Comparison of ENCODE assay signal across 30 cellular contexts in the genomic region with DNA sequence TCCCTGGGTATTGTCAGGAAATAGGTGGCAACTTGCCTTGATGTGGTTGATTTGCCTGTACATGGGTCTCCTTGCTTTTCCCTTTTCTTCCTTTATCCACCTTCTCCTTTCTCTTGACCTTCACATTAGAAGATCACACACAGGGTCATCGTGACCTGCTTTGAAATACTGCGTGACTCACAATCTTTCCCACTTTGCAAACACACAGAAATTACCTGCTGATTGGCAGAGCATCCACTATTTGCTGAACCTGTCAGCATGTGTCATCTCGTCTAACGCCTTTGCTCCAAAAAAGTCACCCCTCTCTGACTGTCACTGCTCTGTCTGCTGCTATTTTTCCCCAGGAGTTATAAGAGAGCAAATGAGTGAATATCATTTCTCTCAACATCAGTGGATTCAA.
"Had no signal": no experiment of that assay in that cellular context is flagged by ENCODE, and none has a peak within 500 bp of the region (broad histone marks: within the 10 kb centered on the region; RNA-seq: fewer than 3 reads in every experiment).

No MANE protein-coding gene starts in this region.

- H3K27ac Mint-ChIP-seq: activated naive CD4-positive, alpha-beta T cell treated with anti-CD3 and anti-CD28 coated beads, Interleukin-2, amount 10 ng/mL, durations not matched to agents 7 days and 5 days; activated naive CD8-positive, alpha-beta T cell treated with anti-CD3 and anti-CD28 coated beads, Interleukin-2, amount 10 ng/mL, durations not matched to agents 7 days and 5 days; activated T-helper 1 cell treated with anti-CD3 and anti-CD28 coated beads, Interleukin-12 subunit alpha, Interleukin-12 subunit beta, Interleukin-2, Interleukin-4 antibody, amounts not matched to agents 30 ng/mL and 10 ng/mL and 1 ng/mL, durations not matched to agents 14 hours and 24 hours and 36 hours; naive thymus-derived CD4-positive, alpha-beta T cell; stimulated activated naive B cell treated with anti-CD40 and anti-IgM and Interleukin-4, amounts not matched to agents 10 μg/mL and 1 μg/mL and 100 μg/mL, for 72 hours had no signal

- H3K27ac ChIP-seq: ascending aorta, brain microvascular endothelial cell, coronary artery, gastrocnemius medialis, pancreas, prostate gland, stomach, thyroid gland, upper lobe of right lung, VCaP had no signal

- H3K4me3 Mint-ChIP-seq: activated naive CD4-positive, alpha-beta T cell treated with anti-CD3 and anti-CD28 coated beads, Interleukin-2, amount 10 ng/mL, durations not matched to agents 7 days and 5 days; activated naive CD8-positive, alpha-beta T cell treated with anti-CD3 and anti-CD28 coated beads, Interleukin-2, amount 10 ng/mL, durations not matched to agents 7 days and 5 days; activated T-helper 1 cell treated with anti-CD3 and anti-CD28 coated beads, Interleukin-12 subunit alpha, Interleukin-12 subunit beta, Interleukin-2, Interleukin-4 antibody, amounts not matched to agents 30 ng/mL and 10 ng/mL and 1 ng/mL, durations not matched to agents 14 hours and 24 hours and 36 hours; naive thymus-derived CD4-positive, alpha-beta T cell; neural crest cell; stimulated activated naive B cell treated with anti-CD40 and anti-IgM and Interleukin-4, amounts not matched to agents 10 μg/mL and 1 μg/mL and 100 μg/mL, for 72 hours had no signal

- H3K4me1 ChIP-seq: ascending aorta, gastrocnemius medialis, pancreas, prostate gland, stomach, thyroid gland, upper lobe of right lung had no signal

- H3K9me3 Mint-ChIP-seq: activated naive CD4-positive, alpha-beta T cell treated with anti-CD3 and anti-CD28 coated beads, Interleukin-2, amount 10 ng/mL, durations not matched to agents 7 days and 5 days; activated naive CD8-positive, alpha-beta T cell treated with anti-CD3 and anti-CD28 coated beads, Interleukin-2, amount 10 ng/mL, durations not matched to agents 7 days and 5 days; activated T-helper 1 cell treated with anti-CD3 and anti-CD28 coated beads, Interleukin-12 subunit alpha, Interleukin-12 subunit beta, Interleukin-2, Interleukin-4 antibody, amounts not matched to agents 30 ng/mL and 10 ng/mL and 1 ng/mL, durations not matched to agents 14 hours and 24 hours and 36 hours; naive thymus-derived CD4-positive, alpha-beta T cell; neural crest cell; stimulated activated naive B cell treated with anti-CD40 and anti-IgM and Interleukin-4, amounts not matched to agents 10 μg/mL and 1 μg/mL and 100 μg/mL, for 72 hours had no signal

- DNase-seq: activated CD4-positive, alpha-beta T cell treated with anti-CD3 and anti-CD28 coated beads for 4 hours; activated CD4-positive, alpha-beta T cell treated with anti-CD3 and anti-CD28 coated beads, Interleukin-2, amount 50 U/mL, for 4 hours; activated CD8-positive, alpha-beta memory T cell treated with anti-CD3 and anti-CD28 coated beads for 24 hours; activated gamma-delta T cell; activated naive CD4-positive, alpha-beta T cell treated with anti-CD3 and anti-CD28 coated beads, Interleukin-2, amount 10 ng/mL, durations not matched to agents 7 days and 5 days; activated naive CD8-positive, alpha-beta T cell treated with anti-CD3 and anti-CD28 coated beads, Interleukin-2, amount 10 ng/mL, durations not matched to agents 7 days and 5 days; brain microvascular endothelial cell; dorsolateral prefrontal cortex; effector memory CD4-positive, alpha-beta T cell; gastrocnemius medialis; glutamatergic neuron; left cardiac atrium; left ventricle myocardium superior; mammary epithelial cell; midbrain; naive thymus-derived CD4-positive, alpha-beta T cell; pancreas; stimulated activated CD4-positive, alpha-beta T cell treated with anti-CD3 and anti-CD28 coated beads, Interleukin-15, amount 100 ng/mL, for 24 hours; stimulated activated CD4-positive, alpha-beta T cell treated with anti-CD3 and anti-CD28 coated beads, Interleukin-2, amount 100 ng/mL, for 24 hours; stimulated activated naive B cell treated with anti-CD40 and anti-IgM and Interleukin-4, amounts not matched to agents 10 μg/mL and 1 μg/mL and 100 μg/mL, for 72 hours; stomach; T-helper 9 cell; thyroid gland; upper lobe of right lung had no signal

- ATAC-seq: gastrocnemius medialis; left cardiac atrium; left ventricle myocardium superior; naive thymus-derived CD4-positive, alpha-beta T cell; pancreas; stimulated activated naive B cell treated with anti-CD40 and anti-IgM and Interleukin-4, amounts not matched to agents 10 μg/mL and 1 μg/mL and 100 μg/mL, for 72 hours; upper lobe of right lung had no signal

- H3K4me3 ChIP-seq: ascending aorta, coronary artery, dorsolateral prefrontal cortex, gastrocnemius medialis, pancreas, prostate gland, stomach, thyroid gland, upper lobe of right lung had no signal

- H3K4me1 Mint-ChIP-seq: activated naive CD4-positive, alpha-beta T cell treated with anti-CD3 and anti-CD28 coated beads, Interleukin-2, amount 10 ng/mL, durations not matched to agents 7 days and 5 days; activated naive CD8-positive, alpha-beta T cell treated with anti-CD3 and anti-CD28 coated beads, Interleukin-2, amount 10 ng/mL, durations not matched to agents 7 days and 5 days; naive thymus-derived CD4-positive, alpha-beta T cell; stimulated activated naive B cell treated with anti-CD40 and anti-IgM and Interleukin-4, amounts not matched to agents 10 μg/mL and 1 μg/mL and 100 μg/mL, for 72 hours had no signal

- H3K9me3 ChIP-seq: ascending aorta, gastrocnemius medialis, pancreas, prostate gland, stomach, thyroid gland, upper lobe of right lung had no signal

- H3K36me3 ChIP-seq: ascending aorta, brain microvascular endothelial cell, gastrocnemius medialis, pancreas, prostate gland, stomach, thyroid gland, upper lobe of right lung had no signal

- H3K27me3 ChIP-seq: ascending aorta, pancreas, stomach, thyroid gland, upper lobe of right lung had no signal

- H3K36me3 Mint-ChIP-seq: activated naive CD4-positive, alpha-beta T cell treated with anti-CD3 and anti-CD28 coated beads, Interleukin-2, amount 10 ng/mL, durations not matched to agents 7 days and 5 days; activated naive CD8-positive, alpha-beta T cell treated with anti-CD3 and anti-CD28 coated beads, Interleukin-2, amount 10 ng/mL, durations not matched to agents 7 days and 5 days; naive thymus-derived CD4-positive, alpha-beta T cell; stimulated activated naive B cell treated with anti-CD40 and anti-IgM and Interleukin-4, amounts not matched to agents 10 μg/mL and 1 μg/mL and 100 μg/mL, for 72 hours had no signal
